18 cellular contexts compared by ENCODE assay signal in genomic region chr6:45430590-45431202, GRCh38. TPM values are rescaled to one million over a fixed set of nuclear protein-coding genes. Genes with fewer than 3 reads are reported as not detected.
DNase-seq lines count a peak whose midpoint lies in the region; ATAC-seq and TF ChIP-seq lines count a peak whose summit lies in the region.
"Had no signal": no experiment of that assay in that cellular context is flagged by ENCODE, and none has a peak within 500 bp of the region (broad histone marks: within the 10 kb centered on the region; RNA-seq: fewer than 3 reads in every experiment).

No MANE protein-coding gene starts in this region.

- H3K9me3 ChIP-seq in mammary epithelial cell (replicated peaks; ENCODE audit: insufficient read depth, low read length), result no peaks in the 10 kb centered on the region
- H3K9me3 ChIP-seq: Caco-2, mucosa of descending colon, right lobe of liver, suprapubic skin had no signal

- no peak overlapping the region for H3K4me3 ChIP-seq in mammary epithelial cell (replicated peaks in 1 of 3; ENCODE audit: insufficient read depth in 1 of 3, low read depth in 2 of 3, low read length in 3 of 3)
- H3K4me3 ChIP-seq: mucosa of descending colon, right lobe of liver, suprapubic skin had no signal

- WGBS in mammary epithelial cell (ENCODE audit: low coverage, missing lambda C conversion rate), result 50% methylated on average over 2 of the region's 2 CpGs

- no peaks in the 10 kb centered on the region for H3K27me3 Mint-ChIP-seq in MCF 10A (ENCODE audit: insufficient read depth, unreplicated experiment)
- H3K27me3 Mint-ChIP-seq in dendritic cell treated with granulocyte-macrophage colony-stimulating factor and Interleukin-4, amounts not matched to agents 40 ng/mL and 50 ng/mL, for 4 days, result no peaks in the 10 kb centered on the region
- no peaks in the 10 kb centered on the region for H3K27me3 Mint-ChIP-seq in stimulated activated naive CD8-positive, alpha-beta T cell treated with anti-CD3 and anti-CD28 coated beads, Interleukin-15, amount 100 ng/mL, for 72 hours

- no peaks in the 10 kb centered on the region for H3K79me2 ChIP-seq in mammary epithelial cell (ENCODE audit: insufficient read depth, low read length)

- H3K27ac ChIP-seq in mammary epithelial cell (ENCODE audit: insufficient read depth, low read depth, low read length), result no peak overlapping the region
- H3K27ac ChIP-seq: foreskin keratinocyte, right lobe of liver, suprapubic skin had no signal

- H2AFZ ChIP-seq in mammary epithelial cell (ENCODE audit: low read depth, low read length), result no peak overlapping the region

- no peak overlapping the region for H3K9ac ChIP-seq in mammary epithelial cell (ENCODE audit: insufficient read depth, low read length)

- no peak overlapping the region for H3K4me3 Mint-ChIP-seq in MCF 10A (ENCODE audit: unreplicated experiment)
- H3K4me3 Mint-ChIP-seq in dendritic cell treated with granulocyte-macrophage colony-stimulating factor and Interleukin-4, amounts not matched to agents 40 ng/mL and 50 ng/mL, for 4 days, result no peak overlapping the region
- no peak overlapping the region for H3K4me3 Mint-ChIP-seq in stimulated activated naive CD8-positive, alpha-beta T cell treated with anti-CD3 and anti-CD28 coated beads, Interleukin-15, amount 100 ng/mL, for 72 hours

- no peaks in the 10 kb centered on the region for H4K20me1 ChIP-seq in mammary epithelial cell (ENCODE audit: insufficient read depth, low read length)

- dilution Hi-C loops in mammary epithelial cell (cut with HindIII; ENCODE audit: low sequenced_read_pairs), result no loop called here

- H3K4me2 ChIP-seq in mammary epithelial cell (ENCODE audit: insufficient read depth, low read depth, low read length), result no peak overlapping the region

- no TSS peak for BruUV-seq in MCF 10A (replicated peaks; lab: Mats Ljungman, UMichigan)
- BruUV-seq in mammary epithelial cell (replicated peaks; lab: Mats Ljungman, UMichigan), result no TSS peak

- DNase-seq in MCF 10A (ENCODE audit: unreplicated experiment) (no peak), mammary epithelial cell (no peak), NCI-H82 (lab: John Stamatoyannopoulos, UW) (peak; percentile 69), inferior parietal cortex (ENCODE audit: extremely low spot score) (no peak)
- no peak for DNase-seq in stimulated activated naive CD8-positive, alpha-beta T cell treated with anti-CD3 and anti-CD28 coated beads, Interleukin-15, amount 100 ng/mL, for 72 hours
- DNase-seq: activated gamma-delta T cell treated with Interleukin-2 at 50 U/mL for 16 hours, Caco-2, foreskin keratinocyte, mucosa of descending colon, NCI-H2029 treated with DMSO at 0.1 percent for 48 hours, NCI-H524 treated with DMSO at 0.1 percent for 48 hours, right lobe of liver had no signal

- H3K36me3 Mint-ChIP-seq in MCF 10A (ENCODE audit: insufficient read depth, unreplicated experiment), result no peaks in the 10 kb centered on the region
- H3K36me3 Mint-ChIP-seq in dendritic cell treated with granulocyte-macrophage colony-stimulating factor and Interleukin-4, amounts not matched to agents 40 ng/mL and 50 ng/mL, for 4 days (ENCODE audit: low read depth), result peaks cover 10% of the 10 kb centered on the region

- H3K36me3 ChIP-seq in mammary epithelial cell (ENCODE audit: insufficient read depth, low read length), result no peaks in the 10 kb centered on the region
- H3K36me3 ChIP-seq: right lobe of liver, suprapubic skin had no signal

- POLR2A ChIA-PET in MCF 10A (lab: Yijun Ruan, JAX), result interaction anchor here (1.1 to 1.7 kb wide), 2 partner anchors 15 to 48 kb away, joined by 4 read pairs; no protein-coding TSS in a partner anchor

- in situ Hi-C loops in mammary epithelial cell (cut with MboI; ENCODE audit: low sequenced_read_pairs in 2 of 2), result no loop called here

- no peak for TF ChIP-seq CTCF in MCF 10A (IDR thresholded peaks at IDR 0.05; ENCODE audit: unreplicated experiment)
- TF ChIP-seq CTCF in mammary epithelial cell (conservative IDR thresholded peaks at IDR 0.05 in 1 of 2, IDR thresholded peaks at IDR 0.05 in 1 of 2; ENCODE audit: extremely low read depth in 1 of 2, insufficient read depth in 1 of 2, low read depth in 1 of 2, low read length in 2 of 2), result no peak

- H3K9me3 Mint-ChIP-seq in MCF 10A (ENCODE audit: unreplicated experiment), result no peaks in the 10 kb centered on the region
- no peaks in the 10 kb centered on the region for H3K9me3 Mint-ChIP-seq in dendritic cell treated with granulocyte-macrophage colony-stimulating factor and Interleukin-4, amounts not matched to agents 40 ng/mL and 50 ng/mL, for 4 days
- H3K9me3 Mint-ChIP-seq in stimulated activated naive CD8-positive, alpha-beta T cell treated with anti-CD3 and anti-CD28 coated beads, Interleukin-15, amount 100 ng/mL, for 72 hours, result no peaks in the 10 kb centered on the region

- H3K4me1 ChIP-seq in mammary epithelial cell (ENCODE audit: insufficient read depth, low read length), result peaks cover 11% of the 10 kb centered on the region
- H3K4me1 ChIP-seq: Caco-2, right lobe of liver had no signal

- intact Hi-C loops in MCF 10A (cut with micrococcal nuclease) (no loop called here), mammary epithelial cell (cut with micrococcal nuclease) (no loop called here)
- intact Hi-C loops in dendritic cell treated with granulocyte-macrophage colony-stimulating factor and Interleukin-4, amounts not matched to agents 40 ng/mL and 50 ng/mL, for 4 days (cut with micrococcal nuclease), result no loop called here

- CTCF ChIA-PET in MCF 10A (lab: Yijun Ruan, JAX), result interaction anchor here (0.6 to 1.6 kb wide), 3 partner anchors 9 to 1352 kb away, joined by 3 to 5 read pairs (median 3); no protein-coding TSS in a partner anchor
- CTCF ChIA-PET in mammary epithelial cell (lab: Charles Lee; ENCODE audit: low non-redundant PET), result no interaction called here

- H3K27me3 ChIP-seq in mammary epithelial cell (ENCODE audit: insufficient read depth, low read length), result no peaks in the 10 kb centered on the region
- H3K27me3 ChIP-seq: foreskin keratinocyte, right lobe of liver, suprapubic skin had no signal

- ATAC-seq in stimulated activated naive CD8-positive, alpha-beta T cell treated with anti-CD3 and anti-CD28 coated beads, Interleukin-15, amount 100 ng/mL, for 72 hours, result peak; percentile 34
- ATAC-seq in GM21737 (IDR thresholded peaks at IDR 0.05; ENCODE audit: unreplicated experiment) (no peak), HG03565 (IDR thresholded peaks at IDR 0.05; ENCODE audit: unreplicated experiment) (no peak)
- ATAC-seq: foreskin keratinocyte, left lobe of liver, mucosa of descending colon, right lobe of liver, SK-N-SH treated with all-trans-retinoic acid at 6 μM for 48 hours had no signal

- H3K27ac Mint-ChIP-seq in MCF 10A (ENCODE audit: low read depth, unreplicated experiment), result peak overlapping the region; percentile 0
- H3K27ac Mint-ChIP-seq in dendritic cell treated with granulocyte-macrophage colony-stimulating factor and Interleukin-4, amounts not matched to agents 40 ng/mL and 50 ng/mL, for 4 days, result peak overlapping the region; percentile 5
- peak overlapping the region in 1 of 2 donors; percentile 94 for H3K27ac Mint-ChIP-seq in stimulated activated naive CD8-positive, alpha-beta T cell treated with anti-CD3 and anti-CD28 coated beads, Interleukin-15, amount 100 ng/mL, for 72 hours

- peaks cover 9% of the 10 kb centered on the region for H3K4me1 Mint-ChIP-seq in MCF 10A (ENCODE audit: insufficient read depth, unreplicated experiment)
- H3K4me1 Mint-ChIP-seq in dendritic cell treated with granulocyte-macrophage colony-stimulating factor and Interleukin-4, amounts not matched to agents 40 ng/mL and 50 ng/mL, for 4 days (ENCODE audit: low read depth), result peaks cover 41% of the 10 kb centered on the region
- H3K4me1 Mint-ChIP-seq in stimulated activated naive CD8-positive, alpha-beta T cell treated with anti-CD3 and anti-CD28 coated beads, Interleukin-15, amount 100 ng/mL, for 72 hours, result peaks cover 66% of the 10 kb centered on the region

RNA-seq across cellular contexts. Expression of gene SUPT3H, which starts 53.0 kb away (rescaled TPM):
- 12.7 and 14.4 TPM in 2 replicates for total RNA-seq in MCF 10A (2022)
- 1 to 10 TPM; 7.3 to 8.3 TPM for total RNA-seq in mammary epithelial cell
- polyA plus RNA-seq in mammary epithelial cell, result 6.1 TPM
- polyA minus RNA-seq in mammary epithelial cell, result not detected
